14 cellular contexts compared by ENCODE assay signal in the genomic region with DNA sequence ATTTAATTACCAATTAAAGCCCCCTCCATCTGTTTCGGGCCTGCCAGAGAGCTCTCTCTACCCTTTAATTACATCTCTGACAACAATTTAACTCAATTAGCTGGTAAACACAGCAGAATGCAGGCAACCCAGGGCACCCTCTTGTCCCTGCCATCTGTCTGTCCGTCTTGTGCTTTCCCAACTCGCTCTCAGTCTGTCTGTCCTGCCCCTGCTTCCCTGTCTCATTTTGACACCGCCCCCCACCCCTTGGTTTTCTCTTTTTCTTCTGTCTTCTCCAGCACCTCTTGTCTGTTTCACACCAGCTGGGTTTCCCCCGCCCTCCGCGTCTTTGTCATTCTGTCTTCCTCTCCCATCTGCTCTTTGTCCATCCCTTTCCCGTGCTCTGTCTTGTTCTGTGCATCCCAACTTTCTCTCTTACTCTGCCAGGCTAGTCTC. TPM values are rescaled to one million over a fixed set of nuclear protein-coding genes. Genes with fewer than 3 reads are reported as not detected.
DNase-seq lines count a peak whose midpoint lies in the region; ATAC-seq and TF ChIP-seq lines count a peak whose summit lies in the region.
"Had no signal": no experiment of that assay in that cellular context is flagged by ENCODE, and none has a peak within 500 bp of the region (broad histone marks: within the 10 kb centered on the region; RNA-seq: fewer than 3 reads in every experiment).

No MANE protein-coding gene starts in this region.

- in situ Hi-C loops in gastrocnemius medialis (cut with MboI; ENCODE audit: low sequenced_read_pairs in 4 of 4): no loop called here

- intact Hi-C loops in CD14-positive monocyte (cut with micrococcal nuclease): no loop called here
- intact Hi-C loops in gastrocnemius medialis (cut with DNase I; ENCODE audit: low total_unique reads): no loop called here
- intact Hi-C loops in aorta (cut with DNase I): no loop called here
- intact Hi-C loops in testis (cut with DNase I; ENCODE audit: low total_unique reads): no loop called here

- peak overlapping the region in 1 of 2 donors; percentile 74 for H3K4me3 Mint-ChIP-seq in CD14-positive monocyte
- H3K4me3 Mint-ChIP-seq in mesothelial cell of epicardium: no peak overlapping the region

- H3K9me3 ChIP-seq in gastrocnemius medialis (no peaks in the 10 kb centered on the region), aorta (ENCODE audit: control insufficient read depth, low read length) (no peaks in the 10 kb centered on the region), testis (no peaks in the 10 kb centered on the region)

- ATAC-seq in HG03139 (IDR thresholded peaks at IDR 0.05; ENCODE audit: unreplicated experiment): no peak
- ATAC-seq in gastrocnemius medialis: no peak
- ATAC-seq in aorta (ENCODE audit: low FRiP score): no peak

- WGBS in aorta, 2 donors: 89 to 93% methylated on average over 8 of the region's 8 CpGs
- 84 to 89% methylated on average over 8 of the region's 8 CpGs for WGBS in testis, 2 donors

- H3K4me3 ChIP-seq in gastrocnemius medialis: no peak overlapping the region
- no peak overlapping the region for H3K4me3 ChIP-seq in aorta (ENCODE audit: low read length in 2 of 2)
- H3K4me3 ChIP-seq in testis: no peak overlapping the region

- DNase-seq in CD14-positive monocyte (ENCODE audit: low spot score) (no peak), NCI-H1105 (lab: John Stamatoyannopoulos, UW) (peak; percentile 87), SK-N-DZ (ENCODE audit: low spot score) (peak; percentile 100), mesothelial cell of epicardium (ENCODE audit: low spot score in 2 of 2, unreplicated experiment in 2 of 2) (no peak), gastrocnemius medialis (no peak), aorta (no peak), testis (no peak)
- DNase-seq: activated T-cell treated with anti-CD3 and anti-CD28 coated beads, Interleukin-2, amount 50 U/mL, for 48 hours; cerebellar nuclear complex; mammary epithelial cell; OCI-M1 had no signal

- H3K4me1 ChIP-seq in gastrocnemius medialis: peaks cover 0 to 8% of the 10 kb centered on the region in 2 donors
- no peaks in the 10 kb centered on the region for H3K4me1 ChIP-seq in aorta (ENCODE audit: control insufficient read depth in 1 of 2, insufficient read depth in 2 of 2, low read length in 2 of 2)
- no peaks in the 10 kb centered on the region for H3K4me1 ChIP-seq in testis

- H3K27ac ChIP-seq in gastrocnemius medialis (no peak overlapping the region), aorta (ENCODE audit: low read depth in 1 of 2, low read length in 2 of 2) (no peak overlapping the region), testis (no peak overlapping the region)
- H3K27ac ChIP-seq: VCaP had no signal

- H3K4me1 Mint-ChIP-seq in CD14-positive monocyte: peaks cover 76% of the 10 kb centered on the region
- H3K4me1 Mint-ChIP-seq in mesothelial cell of epicardium: peaks cover 36% of the 10 kb centered on the region

- H3K36me3 Mint-ChIP-seq in CD14-positive monocyte (peaks cover 0 to 3% of the 10 kb centered on the region in 2 donors), mesothelial cell of epicardium (no peaks in the 10 kb centered on the region)

- TF ChIP-seq POLR2A in gastrocnemius medialis (IDR thresholded peaks at IDR 0.05) (no peak), testis (IDR thresholded peaks at IDR 0.05) (no peak)

- peaks cover 0 to 7% (median 0%) of the 10 kb centered on the region in 3 donors for H3K27me3 ChIP-seq in gastrocnemius medialis
- H3K27me3 ChIP-seq in aorta (ENCODE audit: control insufficient read depth in 1 of 2, insufficient read depth in 2 of 2, low read length in 1 of 2): no peaks in the 10 kb centered on the region
- no peaks in the 10 kb centered on the region for H3K27me3 ChIP-seq in testis

- no peak for TF ChIP-seq CTCF in CD14-positive monocyte (IDR thresholded peaks at IDR 0.05)
- no peak for TF ChIP-seq CTCF in mesothelial cell of epicardium (IDR thresholded peaks at IDR 0.05; ENCODE audit: unreplicated experiment)
- TF ChIP-seq CTCF in gastrocnemius medialis (IDR thresholded peaks at IDR 0.05 in 4 of 5, conservative IDR thresholded peaks at IDR 0.05 in 1 of 5): no peak
- TF ChIP-seq CTCF in testis (IDR thresholded peaks at IDR 0.05): no peak

- peaks cover 0 to 3% (median 0%) of the 10 kb centered on the region in 3 donors for H3K27me3 Mint-ChIP-seq in CD14-positive monocyte (ENCODE audit: low read depth in 3 of 3)
- no peaks in the 10 kb centered on the region for H3K27me3 Mint-ChIP-seq in mesothelial cell of epicardium (ENCODE audit: low read depth)

- no peaks in the 10 kb centered on the region for H3K36me3 ChIP-seq in gastrocnemius medialis
- H3K36me3 ChIP-seq in aorta (ENCODE audit: control insufficient read depth in 1 of 2, insufficient read depth in 2 of 2, low read length in 1 of 2): no peaks in the 10 kb centered on the region
- H3K36me3 ChIP-seq in testis (ENCODE audit: low read depth, missing control alignments): no peaks in the 10 kb centered on the region

- peaks cover 0 to 2% (median 0%) of the 10 kb centered on the region in 7 donors for H3K9me3 Mint-ChIP-seq in CD14-positive monocyte
- no peaks in the 10 kb centered on the region for H3K9me3 Mint-ChIP-seq in mesothelial cell of epicardium

- peak overlapping the region; percentile 68 to 97 (median 96) for H3K27ac Mint-ChIP-seq in CD14-positive monocyte
- H3K27ac Mint-ChIP-seq in mesothelial cell of epicardium: peak overlapping the region; percentile 94

RNA-seq across cellular contexts. Expression of a gene that starts 32.8 kb away (rescaled TPM):
- polyA plus RNA-seq in CD14-positive monocyte (10 to 100 TPM; 86.1 to 94.4 TPM), aorta (100 to 1,000 TPM in 1 of 2 donors, 10 to 100 TPM in 1; 66.1 to 679 TPM), testis (ENCODE audit: insufficient read depth, low read depth, low replicate concordance) (192 TPM)
- polyA plus RNA-seq in SK-N-DZ (2014; cell fraction: cytosol; rRNA removed): 136 and 154 TPM in 2 replicates
- 1,883 and 2,737 TPM in 2 replicates for polyA plus RNA-seq in SK-N-DZ (2014; cell fraction: nucleus; rRNA removed)
- total RNA-seq in mesothelial cell of epicardium (231 to 251 TPM (median 236 TPM) in 3 replicates), gastrocnemius medialis (10 to 100 TPM; 14.2 to 35.9 (median 27.8) TPM), aorta (100 to 1,000 TPM in 1 of 2 donors, 10 to 100 TPM in 1; 99.5 to 196 TPM), testis (100 to 1,000 TPM; 221 to 281 TPM)

RNA-seq across cellular contexts. Expression of a gene that starts 33.9 kb away (rescaled TPM):
- polyA plus RNA-seq in CD14-positive monocyte (10 to 100 TPM in 1 of 2 donors, 1 to 10 TPM in 1; 6.9 to 12.2 TPM), aorta (100 to 1,000 TPM; 104 to 108 TPM), testis (ENCODE audit: insufficient read depth, low read depth, low replicate concordance) (47.6 TPM)
- polyA plus RNA-seq in SK-N-DZ (2014; cell fraction: cytosol; rRNA removed): 1.1 and 1.6 TPM in 2 replicates
- 0.51 and 0.80 TPM in 2 replicates for polyA plus RNA-seq in SK-N-DZ (2014; cell fraction: nucleus; rRNA removed)
- total RNA-seq in mesothelial cell of epicardium (28.2 to 31.8 TPM (median 30.7 TPM) in 3 replicates), gastrocnemius medialis (10 to 100 TPM; 40.5 to 76.9 (median 52.8) TPM), aorta (10 to 100 TPM; 59.9 to 84.2 TPM), testis (10 to 100 TPM; 13.2 to 14.7 TPM)

RNA-seq across cellular contexts. Expression of a gene that starts 44.5 kb away (rescaled TPM):
- polyA plus RNA-seq in CD14-positive monocyte (1 to 10 TPM; 2.8 to 7.1 TPM), aorta (10 to 100 TPM; 80.6 to 83.3 TPM), testis (ENCODE audit: insufficient read depth, low read depth, low replicate concordance) (193 TPM)
- polyA plus RNA-seq in SK-N-DZ (2014; cell fraction: cytosol; rRNA removed): 48.3 and 57.6 TPM in 2 replicates
- 28.1 and 31.2 TPM in 2 replicates for polyA plus RNA-seq in SK-N-DZ (2014; cell fraction: nucleus; rRNA removed)
- total RNA-seq in mesothelial cell of epicardium (134 to 137 TPM (median 136 TPM) in 3 replicates), gastrocnemius medialis (1,000 to 10,000 TPM in 2 of 4 donors, 100 to 1,000 TPM in 2; 622 to 1,180 (median 1,000) TPM), aorta (100 to 1,000 TPM; 161 to 250 TPM), testis (100 to 1,000 TPM; 180 to 199 TPM)

RNA-seq across cellular contexts. Expression of a gene that starts 46.0 kb away (rescaled TPM):
- polyA plus RNA-seq in CD14-positive monocyte (not detected), aorta (10 to 100 TPM in 1 of 2 donors, under 1 TPM in 1; 0.87 to 43.5 TPM), testis (ENCODE audit: insufficient read depth, low read depth, low replicate concordance) (6.2 TPM)
- polyA plus RNA-seq in SK-N-DZ (2014; cell fraction: cytosol; rRNA removed): 0.76 TPM in 1 of 2 replicates, not detected in the other
- polyA plus RNA-seq in SK-N-DZ (2014; cell fraction: nucleus; rRNA removed): 0.14 TPM in 1 of 2 replicates, not detected in the other
- total RNA-seq in mesothelial cell of epicardium (3.4 to 3.6 TPM (median 3.4 TPM) in 3 replicates), gastrocnemius medialis (under 1 TPM in 1 of 4 donors, not detected in 3; 0.87 TPM), aorta (not detected), testis (1 to 10 TPM in 1 of 2 donors, under 1 TPM in 1; 0.55 to 2.5 TPM)
- total RNA-seq: frontal cortex had no signal

Comparison
In these comparisons a context has a peak if more than half of its experiments do, and no peak if none do; other contexts are left out.
1. DNase-seq: peak in NCI-H1105 (single experiment) and SK-N-DZ (single experiment); none in CD14-positive monocyte (single experiment), mesothelial cell of epicardium (0 of 2), gastrocnemius medialis (0 of 2), aorta (0 of 2) and testis (single experiment).